In the genomic region with DNA sequence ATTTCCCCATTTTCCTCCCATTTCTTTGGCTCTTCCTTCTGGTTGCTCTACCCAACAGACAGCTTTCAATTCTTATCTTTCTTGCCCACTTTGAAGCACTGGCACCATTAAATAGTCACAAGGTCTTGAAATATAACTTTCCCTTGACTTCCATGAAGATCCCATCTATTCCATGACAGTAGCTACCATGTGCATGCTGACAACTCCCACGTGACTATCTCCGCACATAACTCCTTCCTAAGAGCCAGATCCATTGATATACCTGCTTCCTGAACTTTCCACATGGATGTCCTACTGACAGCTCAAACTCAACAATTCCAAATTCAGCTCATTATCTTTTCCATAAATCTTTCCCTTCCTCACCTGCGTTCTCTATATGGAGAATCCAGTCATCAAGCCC, we compare ENCODE assay signal across 1 cellular context.
TF ChIP-seq lines count a peak whose summit lies in the region.

No MANE protein-coding gene starts in this region.

TF ChIP-seq in IMR-90, 13 proteins besides CTCF, POLR2A, EP300 and RAD21:
- TF ChIP-seq SMC3 (IDR thresholded peaks at IDR 0.05; ENCODE audit: low read depth, low read length) = no peak
- no peak for TF ChIP-seq MXI1 (IDR thresholded peaks at IDR 0.05; ENCODE audit: borderline replicate concordance, low read depth, low read length)
- TF ChIP-seq RFX5 (IDR thresholded peaks at IDR 0.05; ENCODE audit: low read depth, low read length) = no peak
- no peak for TF ChIP-seq MAZ (IDR thresholded peaks at IDR 0.05; ENCODE audit: borderline replicate concordance, low read depth, low read length)
- TF ChIP-seq, protein P1, sequence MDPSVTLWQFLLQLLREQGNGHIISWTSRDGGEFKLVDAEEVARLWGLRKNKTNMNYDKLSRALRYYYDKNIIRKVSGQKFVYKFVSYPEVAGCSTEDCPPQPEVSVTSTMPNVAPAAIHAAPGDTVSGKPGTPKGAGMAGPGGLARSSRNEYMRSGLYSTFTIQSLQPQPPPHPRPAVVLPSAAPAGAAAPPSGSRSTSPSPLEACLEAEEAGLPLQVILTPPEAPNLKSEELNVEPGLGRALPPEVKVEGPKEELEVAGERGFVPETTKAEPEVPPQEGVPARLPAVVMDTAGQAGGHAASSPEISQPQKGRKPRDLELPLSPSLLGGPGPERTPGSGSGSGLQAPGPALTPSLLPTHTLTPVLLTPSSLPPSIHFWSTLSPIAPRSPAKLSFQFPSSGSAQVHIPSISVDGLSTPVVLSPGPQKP (IDR thresholded peaks at IDR 0.05; ENCODE audit: borderline replicate concordance, low read depth, low read length) = no peak
- no peak for TF ChIP-seq RCOR1 (IDR thresholded peaks at IDR 0.05; ENCODE audit: insufficient replicate concordance, low read length)
- TF ChIP-seq CEBPB (IDR thresholded peaks at IDR 0.05; ENCODE audit: low read depth, low read length) = no peak
- no peak for TF ChIP-seq BHLHE40 (IDR thresholded peaks at IDR 0.05; ENCODE audit: low read depth, low read length)
- TF ChIP-seq MAFK (IDR thresholded peaks at IDR 0.05; ENCODE audit: low read depth, low read length) = no peak
- no peak for TF ChIP-seq NFE2L2 (IDR thresholded peaks at IDR 0.05; ENCODE audit: low read depth, low read length)
- no peak for TF ChIP-seq CHD1 (IDR thresholded peaks at IDR 0.05; ENCODE audit: low read depth, low read length)
- no peak for TF ChIP-seq USF2 (IDR thresholded peaks at IDR 0.05; ENCODE audit: low read depth, low read length)
- no peak for TF ChIP-seq FOS (IDR thresholded peaks at IDR 0.05; ENCODE audit: low read depth, low read length)
